In genomic region chr14:37668646-37669045, GRCh38 we compare ENCODE assay signal across 27 cellular contexts.
DNase-seq lines count a peak whose midpoint lies in the region; TF ChIP-seq lines count a peak whose summit lies in the region.
"Had no signal": no experiment of that assay in that cellular context is flagged by ENCODE, and none has a peak within 500 bp of the region (broad histone marks: within the 10 kb centered on the region; RNA-seq: fewer than 3 reads in every experiment).

No MANE protein-coding gene starts in this region.

- no peak overlapping the region for H2BK15ac ChIP-seq in mesendoderm (replicated peaks; ENCODE audit: low read depth)

- TF ChIP-seq CTCF in AG09309 (IDR thresholded peaks at IDR 0.05; ENCODE audit: control insufficient read depth, insufficient read depth, low read depth, low read length, missing control alignments) (no peak), brain microvascular endothelial cell (IDR thresholded peaks at IDR 0.05; ENCODE audit: low read depth, low read length, missing control alignments) (no peak), coronary artery (IDR thresholded peaks at IDR 0.05) (no peak), right atrium auricular region (IDR thresholded peaks at IDR 0.05) (no peak)

- H3K79me1 ChIP-seq in mesendoderm (ENCODE audit: low read length), result no peaks in the 10 kb centered on the region

- no peak overlapping the region for H2BK5ac ChIP-seq in mesendoderm (ENCODE audit: low read length)

- no peak overlapping the region for H3K27ac ChIP-seq in brain microvascular endothelial cell
- no peak overlapping the region for H3K27ac ChIP-seq in coronary artery
- H3K27ac ChIP-seq in right atrium auricular region, result no peak overlapping the region
- no peak overlapping the region for H3K27ac ChIP-seq in mesendoderm (ENCODE audit: low read depth, low read length)
- H3K27ac ChIP-seq: SJCRH30, testis had no signal

- H3K9me3 ChIP-seq in right atrium auricular region, result no peaks in the 10 kb centered on the region
- H3K9me3 ChIP-seq: testis had no signal

- no peak overlapping the region for H3K4me2 ChIP-seq in mesendoderm (ENCODE audit: low read length)

- H3K36me3 ChIP-seq in brain microvascular endothelial cell (replicated peaks), result no peaks in the 10 kb centered on the region
- H3K36me3 ChIP-seq in right atrium auricular region, result no peaks in the 10 kb centered on the region
- no peaks in the 10 kb centered on the region for H3K36me3 ChIP-seq in mesendoderm (ENCODE audit: control insufficient read depth, insufficient read depth, low read length)
- H3K36me3 ChIP-seq: SJCRH30 had no signal

- H3K4me3 ChIP-seq in AG09309 (ENCODE audit: control insufficient read depth, low read depth, low read length), result no peak overlapping the region
- no peak overlapping the region for H3K4me3 ChIP-seq in brain microvascular endothelial cell (ENCODE audit: low read depth, low read length)
- H3K4me3 ChIP-seq in coronary artery, result no peak overlapping the region
- no peak overlapping the region for H3K4me3 ChIP-seq in right atrium auricular region
- no peak overlapping the region for H3K4me3 ChIP-seq in mesendoderm (ENCODE audit: low read length)
- H3K4me3 ChIP-seq: SJCRH30, testis had no signal

- in situ Hi-C loops in brain microvascular endothelial cell (cut with HindIII; ENCODE audit: low pct_ligation_motif_present, low sequenced_read_pairs), result no loop called here

- H3K18ac ChIP-seq in mesendoderm (ENCODE audit: low read length), result no peak overlapping the region

- H2BK120ac ChIP-seq in mesendoderm (ENCODE audit: low read depth, low read length), result no peak overlapping the region

- peak; percentile 4 for DNase-seq in AG09309 (ENCODE audit: low read depth)
- DNase-seq in HS-5 (ENCODE audit: low read depth), result peak; percentile 26
- DNase-seq in brain microvascular endothelial cell, result peak; percentile 29
- peak; percentile 76 for DNase-seq in iris pigment epithelial cell (ENCODE audit: low read depth)
- DNase-seq in coronary artery (ENCODE audit: low spot score), result no peak
- DNase-seq in right atrium auricular region (ENCODE audit: low spot score), result no peak
- no peak for DNase-seq in mesendoderm
- no peak for DNase-seq in DMS114 treated with DMSO at 0.1 percent for 48 hours (lab: John Stamatoyannopoulos, UW; ENCODE audit: unreplicated experiment)
- DNase-seq: activated CD4-positive, alpha-beta T cell treated with anti-CD3 and anti-CD28 coated beads for 1 hour; activated CD8-positive, alpha-beta T cell treated with anti-CD3 and anti-CD28 coated beads, Interleukin-2, amount 10 ng/mL, durations not matched to agents 7 days and 5 days; activated effector memory CD4-positive, alpha-beta T cell treated with anti-CD3 and anti-CD28 coated beads, Interleukin-2, amount 50 U/mL, for 16 hours; activated T-cell treated with anti-CD3 and anti-CD28 coated beads for 4 hours; CD4-positive, alpha-beta T cell; DMS 273 treated with DMSO at 0.1 percent for 48 hours; GF-D8; head of caudate nucleus; naive B cell; NCI-H1694 treated with DMSO at 0.1 percent for 48 hours; NCI-H2171; NCI-H524; NK-92 treated with Interleukin-12 subunit alpha and Interleukin-12 subunit beta, amount 100 ng/mL, for 24 hours; SJCRH30; stimulated activated CD4-positive, alpha-beta T cell treated with anti-CD3 and anti-CD28 coated beads, Interleukin-12 subunit alpha, Interleukin-12 subunit beta, amount 100 ng/mL, for 4 hours; stimulated activated CD4-positive, alpha-beta T cell treated with anti-CD3 and anti-CD28 coated beads, Interleukin-4, amount 100 ng/mL, for 24 hours; stimulated activated naive CD4-positive, alpha-beta T cell; T-helper 1 cell; testis had no signal

- no peak overlapping the region for H4K5ac ChIP-seq in mesendoderm (ENCODE audit: low read length)

- no peak overlapping the region for H3K23ac ChIP-seq in mesendoderm (ENCODE audit: low read length)

- no peak overlapping the region for H4K8ac ChIP-seq in mesendoderm (ENCODE audit: low read depth, low read length)

- H3K56ac ChIP-seq in mesendoderm (ENCODE audit: low read length), result no peak overlapping the region

- H3K27me3 ChIP-seq in brain microvascular endothelial cell (replicated peaks) (no peaks in the 10 kb centered on the region), right atrium auricular region (no peaks in the 10 kb centered on the region), mesendoderm (ENCODE audit: insufficient read depth, low read length, poor library complexity) (no peaks in the 10 kb centered on the region)
- H3K27me3 ChIP-seq: SJCRH30, testis had no signal

- no CpG with 5 or more reads among the region's 1 CpG for WGBS in mesendoderm (ENCODE audit: extremely low coverage, insufficient coverage, low lambda C conversion rate)

- no peak overlapping the region for H3K4ac ChIP-seq in mesendoderm (ENCODE audit: low read depth, low read length)

- H2AK5ac ChIP-seq in mesendoderm (ENCODE audit: low read length), result no peak overlapping the region

- no peaks in the 10 kb centered on the region for H3K79me2 ChIP-seq in mesendoderm (ENCODE audit: control insufficient read depth, insufficient read depth, low read length)

- H3K4me1 ChIP-seq in right atrium auricular region (no peaks in the 10 kb centered on the region), mesendoderm (ENCODE audit: control insufficient read depth, low read depth, low read length) (no peaks in the 10 kb centered on the region)
- H3K4me1 ChIP-seq: testis had no signal

- H3K9ac ChIP-seq in mesendoderm (ENCODE audit: low read length), result no peak overlapping the region

Comparison
In these comparisons a context has a peak if more than half of its experiments do, and no peak if none do; other contexts are left out.
1. DNase-seq: peak in AG09309 (single experiment), HS-5 (single experiment), brain microvascular endothelial cell (single experiment) and iris pigment epithelial cell (single experiment); none in coronary artery (single experiment), right atrium auricular region (single experiment), mesendoderm (single experiment) and DMS114 treated with DMSO at 0.1 percent for 48 hours (single experiment).